16 cellular contexts compared by ENCODE assay signal in the genomic region with DNA sequence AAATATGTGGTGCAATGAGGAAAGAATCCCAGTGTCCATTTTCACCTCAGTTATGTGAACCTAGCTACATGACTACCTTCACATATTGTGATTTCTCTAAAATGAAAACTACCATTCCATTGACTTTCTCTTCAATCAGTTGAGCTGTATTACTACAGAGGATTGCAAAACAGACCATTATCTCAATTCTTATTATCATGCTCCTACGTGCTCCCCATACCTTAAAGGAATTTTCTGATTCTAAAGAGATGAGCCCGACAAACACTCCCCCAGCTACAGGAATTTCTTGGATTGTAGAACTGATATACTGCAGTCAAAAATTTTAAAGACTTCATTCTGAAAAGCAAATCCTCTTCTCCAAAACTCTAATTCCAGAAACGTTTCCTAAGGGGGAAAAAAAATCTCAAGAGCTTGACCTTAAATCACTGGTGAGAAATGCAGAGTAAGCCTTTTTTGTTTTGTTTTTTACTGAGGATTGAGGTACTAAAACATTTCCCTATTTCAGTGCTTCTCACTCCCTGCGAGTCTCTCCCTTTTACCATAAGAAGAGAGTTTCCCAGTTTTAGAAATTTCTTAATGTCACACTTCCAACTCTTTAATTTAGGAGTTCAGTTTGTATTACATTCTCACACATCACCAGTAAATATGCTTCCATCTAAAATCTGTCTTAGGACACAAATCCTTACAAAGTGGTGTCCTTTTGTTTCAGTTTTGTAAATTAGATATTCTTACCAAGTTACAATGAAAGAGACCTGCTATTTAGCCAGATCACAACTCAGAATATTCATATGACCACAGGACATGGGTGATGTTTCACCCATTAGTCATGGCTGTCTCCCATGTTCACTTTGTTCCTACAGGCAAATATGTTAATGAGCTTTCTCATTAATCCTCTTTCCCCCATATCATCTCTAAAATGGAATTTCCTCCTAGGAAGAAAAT.
DNase-seq lines count a peak whose midpoint lies in the region; ATAC-seq and TF ChIP-seq lines count a peak whose summit lies in the region.
"Had no signal": no experiment of that assay in that cellular context is flagged by ENCODE, and none has a peak within 500 bp of the region (broad histone marks: within the 10 kb centered on the region; RNA-seq: fewer than 3 reads in every experiment).

No MANE protein-coding gene starts in this region.

- H3K27ac ChIP-seq in breast epithelium = no peak overlapping the region
- peak overlapping the region; percentile 88 for H3K27ac ChIP-seq in subcutaneous abdominal adipose tissue (ENCODE audit: low read depth, low read length)
- H3K27ac ChIP-seq in left lung = peak overlapping the region in 1 of 2 donors; percentile 20
- H3K27ac ChIP-seq: ascending aorta, neutrophil, transverse colon had no signal

- POLR2A ChIA-PET in MCF 10A (lab: Yijun Ruan, JAX) = interaction anchor here (0.6 to 5.5 kb wide), 19 partner anchors 9 to 258 kb away, joined by 3 to 41 read pairs (median 5); partner anchors contain the start of gene MCC

- no peak overlapping the region for H3K27ac Mint-ChIP-seq in MCF 10A (ENCODE audit: low read depth, unreplicated experiment)
- H3K27ac Mint-ChIP-seq: activated T-helper 17 cell treated with anti-CD3 and anti-CD28 coated beads, Interleukin-2, amount 50 U/mL, for 72 hours; T-helper 2 cell treated with Interferon-gamma antibody and Interleukin-4, amounts not matched to agents 5 μg/mL and 100 μg/mL, for 36 hours had no signal

- no peak overlapping the region for H3K9ac ChIP-seq in subcutaneous abdominal adipose tissue (ENCODE audit: low read length in 5 of 5)

- no peak for ATAC-seq in left lung
- ATAC-seq: activated T-helper 17 cell treated with anti-CD3 and anti-CD28 coated beads, Interleukin-2, amount 50 U/mL, for 72 hours; lower lobe of right lung had no signal

- CTCF ChIA-PET in MCF 10A (lab: Yijun Ruan, JAX) = interaction anchor here (0.7 to 1.8 kb wide), 6 partner anchors 13 to 279 kb away, joined by 3 to 7 read pairs (median 4); no protein-coding TSS in a partner anchor

- H3K36me3 ChIP-seq in breast epithelium = no peaks in the 10 kb centered on the region
- no peaks in the 10 kb centered on the region for H3K36me3 ChIP-seq in subcutaneous abdominal adipose tissue (ENCODE audit: control insufficient read depth in 5 of 5, insufficient read depth in 5 of 5, low read length in 5 of 5)
- H3K36me3 ChIP-seq in left lung = no peaks in the 10 kb centered on the region
- H3K36me3 ChIP-seq: ascending aorta, lower lobe of right lung, neutrophil, transverse colon had no signal

- intact Hi-C loops in MCF 10A (cut with micrococcal nuclease) (no loop called here), breast epithelium (cut with DNase I; ENCODE audit: low total_unique reads) (no loop called here), left lung (cut with DNase I) (no loop called here)

- H3K27me3 Mint-ChIP-seq in MCF 10A (ENCODE audit: insufficient read depth, unreplicated experiment) = no peaks in the 10 kb centered on the region
- H3K27me3 Mint-ChIP-seq: activated T-helper 17 cell treated with anti-CD3 and anti-CD28 coated beads, Interleukin-2, amount 50 U/mL, for 72 hours had no signal

- peak; percentile 57 for DNase-seq in MCF 10A (ENCODE audit: unreplicated experiment)
- no peak for DNase-seq in breast epithelium (ENCODE audit: low spot score in 2 of 2)
- DNase-seq in SW480 (ENCODE audit: low spot score) = peak; percentile 20
- peak; percentile 79 for DNase-seq in fibroblast of mammary gland (ENCODE audit: low read depth)
- DNase-seq in left lung = no peak
- no peak for DNase-seq in OCI-M1 (lab: John Stamatoyannopoulos, UW)
- no peak for DNase-seq in occipital lobe (lab: John Stamatoyannopoulos, UW)
- DNase-seq: Calu3; effector CD8-positive, alpha-beta T cell; lower lobe of right lung; transverse colon had no signal

- BruUV-seq in MCF 10A (replicated peaks; lab: Mats Ljungman, UMichigan) = no TSS peak

- no peaks in the 10 kb centered on the region for H3K9me3 ChIP-seq in breast epithelium
- no peaks in the 10 kb centered on the region for H3K9me3 ChIP-seq in subcutaneous abdominal adipose tissue (ENCODE audit: control insufficient read depth in 5 of 5, low read length in 5 of 5)
- no peaks in the 10 kb centered on the region for H3K9me3 ChIP-seq in left lung
- H3K9me3 ChIP-seq: ascending aorta, lower lobe of right lung, neutrophil, transverse colon had no signal

- H3K4me1 Mint-ChIP-seq in MCF 10A (ENCODE audit: insufficient read depth, unreplicated experiment) = peaks cover 43% of the 10 kb centered on the region
- H3K4me1 Mint-ChIP-seq: activated T-helper 17 cell treated with anti-CD3 and anti-CD28 coated beads, Interleukin-2, amount 50 U/mL, for 72 hours had no signal

- no peaks in the 10 kb centered on the region for H3K36me3 Mint-ChIP-seq in MCF 10A (ENCODE audit: insufficient read depth, unreplicated experiment)

- H3K4me1 ChIP-seq in breast epithelium = peaks cover 0 to 9% of the 10 kb centered on the region in 2 donors
- peaks cover 2 to 45% (median 33%) of the 10 kb centered on the region in 5 donors for H3K4me1 ChIP-seq in subcutaneous abdominal adipose tissue (ENCODE audit: control insufficient read depth in 5 of 5, insufficient read depth in 5 of 5, low read length in 5 of 5)
- H3K4me1 ChIP-seq in left lung = no peaks in the 10 kb centered on the region

- no peaks in the 10 kb centered on the region for H3K9me3 Mint-ChIP-seq in MCF 10A (ENCODE audit: unreplicated experiment)
- H3K9me3 Mint-ChIP-seq: activated T-helper 17 cell treated with anti-CD3 and anti-CD28 coated beads, Interleukin-2, amount 50 U/mL, for 72 hours; T-helper 2 cell treated with Interferon-gamma antibody and Interleukin-4, amounts not matched to agents 5 μg/mL and 100 μg/mL, for 36 hours had no signal

- H3K4me3 Mint-ChIP-seq in MCF 10A (ENCODE audit: unreplicated experiment) = no peak overlapping the region
- H3K4me3 Mint-ChIP-seq: activated T-helper 17 cell treated with anti-CD3 and anti-CD28 coated beads, Interleukin-2, amount 50 U/mL, for 72 hours; T-helper 2 cell treated with Interferon-gamma antibody and Interleukin-4, amounts not matched to agents 5 μg/mL and 100 μg/mL, for 36 hours had no signal

- TF ChIP-seq POLR2A in breast epithelium (IDR thresholded peaks at IDR 0.05) = no peak

- H3K27me3 ChIP-seq in breast epithelium (no peaks in the 10 kb centered on the region), subcutaneous abdominal adipose tissue (ENCODE audit: control insufficient read depth in 5 of 5, insufficient read depth in 4 of 5, low read length in 5 of 5) (no peaks in the 10 kb centered on the region), left lung (no peaks in the 10 kb centered on the region)
- H3K27me3 ChIP-seq: ascending aorta, transverse colon had no signal

- no peak overlapping the region for H3K4me3 ChIP-seq in breast epithelium
- H3K4me3 ChIP-seq in fibroblast of mammary gland (ENCODE audit: control insufficient read depth, low read depth, low read length) = no peak overlapping the region
- H3K4me3 ChIP-seq in subcutaneous abdominal adipose tissue (ENCODE audit: low read depth in 1 of 5, low read length in 5 of 5) = peak overlapping the region in 1 of 5 donors; percentile 1
- H3K4me3 ChIP-seq in left lung = no peak overlapping the region
- H3K4me3 ChIP-seq: ascending aorta, lower lobe of right lung, transverse colon had no signal

- TF ChIP-seq CTCF in MCF 10A (IDR thresholded peaks at IDR 0.05; ENCODE audit: unreplicated experiment) (no peak), breast epithelium (IDR thresholded peaks at IDR 0.05) (no peak), fibroblast of mammary gland (conservative IDR thresholded peaks at IDR 0.05; ENCODE audit: control insufficient read depth, insufficient read depth, low read depth, low read length) (no peak), left lung (IDR thresholded peaks at IDR 0.05) (no peak)

Comparison
In these comparisons a context has a peak if more than half of its experiments do, and no peak if none do; other contexts are left out.
1. DNase-seq: peak in MCF 10A (single experiment), SW480 (single experiment) and fibroblast of mammary gland (single experiment); none in breast epithelium (0 of 2), left lung (0 of 2), OCI-M1 (single experiment) and occipital lobe (single experiment).